ENCODE assay signal across 1 cellular context in genomic region chr1:16725439-16726245, GRCh38. TPM values are rescaled to one million over a fixed set of nuclear protein-coding genes. Genes with fewer than 3 reads are reported as not detected.
"Had no signal": no experiment of that assay in that cellular context is flagged by ENCODE, and none has a peak within 500 bp of the region (broad histone marks: within the 10 kb centered on the region; RNA-seq: fewer than 3 reads in every experiment).

No MANE protein-coding gene starts in this region.

RNA-seq across cellular contexts. Expression of gene RNU1-4, which starts 14.7 kb away (rescaled TPM):
- polyA plus RNA-seq: mammary epithelial cell had no signal

RNA-seq across cellular contexts. Expression of gene RNU1-3, which starts 58.9 kb away (rescaled TPM):
- polyA plus RNA-seq: mammary epithelial cell had no signal
